ENCODE assay signal across 7 cellular contexts in genomic region chr3:81218023-81218422, GRCh38.
DNase-seq lines count a peak whose midpoint lies in the region; ATAC-seq, FAIRE-seq and TF ChIP-seq lines count a peak whose summit lies in the region.

No MANE protein-coding gene starts in this region.

- no peak overlapping the region for H3K9ac ChIP-seq in H1 (replicated peaks in 1 of 4; ENCODE audit: extremely low read depth in 1 of 4, low read depth in 3 of 4, low read length in 3 of 4)

- H3K18ac ChIP-seq in H1 (ENCODE audit: extremely low read depth, low read length): no peak overlapping the region

- H3K27ac ChIP-seq in H1 (ENCODE audit: low read depth, low read length): no peak overlapping the region

- no peak overlapping the region for H2BK5ac ChIP-seq in H1 (ENCODE audit: low read depth, low read length)

- TF ChIP-seq RAD21 in H1 (IDR thresholded peaks at IDR 0.05 in 1 of 2, conservative IDR thresholded peaks at IDR 0.05 in 1 of 2; ENCODE audit: low read depth in 2 of 2, low read length in 2 of 2): peak; percentile 85 to 86

- H3K23me2 ChIP-seq in H1 (ENCODE audit: low read depth, low read length): no peaks in the 10 kb centered on the region

- no peaks in the 10 kb centered on the region for H3K36me3 ChIP-seq in H1 (ENCODE audit: control insufficient read depth in 2 of 4, insufficient read depth in 4 of 4, low read length in 3 of 4)

- no peak for TF ChIP-seq POLR2A in H1 (IDR thresholded peaks at IDR 0.05; ENCODE audit: control extremely low read depth in 1 of 2, low read depth in 2 of 2, low read length in 2 of 2)

- H2AFZ ChIP-seq in H1 (ENCODE audit: low read length): no peak overlapping the region

- H3K23ac ChIP-seq in H1 (ENCODE audit: insufficient read length): no peak overlapping the region

- H2BK15ac ChIP-seq in H1 (ENCODE audit: low read length): no peak overlapping the region

- no peak overlapping the region for H3K4me2 ChIP-seq in H1 (ENCODE audit: insufficient read depth in 1 of 2, low read depth in 2 of 2, low read length in 2 of 2)

- TF ChIP-seq CTCF in H1 (IDR thresholded peaks at IDR 0.05; ENCODE audit: control extremely low read depth in 1 of 3, insufficient read depth in 1 of 3, low read depth in 1 of 3, low read length in 3 of 3): peak in 2 of 3 experiments; percentile 57 to 65; a peak in 3 of 4 replicates
- TF ChIP-seq CTCF in progenitor cell of endocrine pancreas (IDR thresholded peaks at IDR 0.05; ENCODE audit: unreplicated experiment): peak; percentile 64

- peak; percentile 79 for ATAC-seq in GM18907 (IDR thresholded peaks at IDR 0.05; ENCODE audit: unreplicated experiment)
- ATAC-seq in esophagus mucosa: no peak

- peak; percentile 58 for FAIRE-seq in H1 (lab: Jason Lieb, UNC)

- TF ChIP-seq EP300 in H1 (IDR thresholded peaks at IDR 0.05; ENCODE audit: borderline replicate concordance in 1 of 2, low read depth in 2 of 2, low read length in 2 of 2): no peak

- H2BK120ac ChIP-seq in H1 (replicated peaks; ENCODE audit: low read depth, low read length): no peak overlapping the region

- no peaks in the 10 kb centered on the region for H3K79me2 ChIP-seq in H1 (ENCODE audit: control insufficient read depth in 1 of 2, insufficient read depth in 2 of 2, low read length in 2 of 2)

- H3K27ac Mint-ChIP-seq in progenitor cell of endocrine pancreas: no peak overlapping the region

- POLR2A ChIA-PET in H1 (lab: Charles Lee; ENCODE audit: partially characterized antibody): no interaction called here

- no peak overlapping the region for H3K14ac ChIP-seq in H1 (ENCODE audit: insufficient read length)

- no peaks in the 10 kb centered on the region for H3K36me3 Mint-ChIP-seq in progenitor cell of endocrine pancreas (ENCODE audit: insufficient read depth)

- H4K91ac ChIP-seq in H1 (replicated peaks; ENCODE audit: insufficient read length, low read length): no peak overlapping the region

- CTCF ChIA-PET in H1 (lab: Charles Lee; ENCODE audit: partially characterized antibody): interaction anchor here (1.0 kb wide), 1 partner anchor 474 kb away, joined by 3 read pairs; no protein-coding TSS in a partner anchor

- no peak overlapping the region for H3K56ac ChIP-seq in H1 (replicated peaks; ENCODE audit: insufficient read length, low read depth, low read length)

- H3K4me1 ChIP-seq in H1 (replicated peaks in 1 of 4; ENCODE audit: control insufficient read depth in 3 of 4, insufficient read depth in 4 of 4, low read length in 3 of 4): no peaks in the 10 kb centered on the region

- no peaks in the 10 kb centered on the region for H3K27me3 ChIP-seq in H1 (replicated peaks in 1 of 4; ENCODE audit: control insufficient read depth in 3 of 4, extremely low read depth in 1 of 4, insufficient read depth in 3 of 4, low read length in 3 of 4)

- no peak overlapping the region for H4K5ac ChIP-seq in H1 (ENCODE audit: insufficient read length, low read depth, low read length)

- no peak overlapping the region for H3K4ac ChIP-seq in H1 (replicated peaks; ENCODE audit: insufficient read length, low read depth, low read length)

- H3K79me1 ChIP-seq in H1 (ENCODE audit: low read depth, low read length): no peaks in the 10 kb centered on the region

- no peaks in the 10 kb centered on the region for H3K9me3 Mint-ChIP-seq in progenitor cell of endocrine pancreas (ENCODE audit: low read depth)

- no peaks in the 10 kb centered on the region for H4K20me1 ChIP-seq in H1 (replicated peaks in 1 of 2; ENCODE audit: control insufficient read depth in 1 of 2, insufficient read depth in 2 of 2, low read length in 2 of 2)

- no peak overlapping the region for H2BK12ac ChIP-seq in H1 (ENCODE audit: low read depth, low read length)

- peaks cover 5% of the 10 kb centered on the region for H3K27me3 Mint-ChIP-seq in progenitor cell of endocrine pancreas

- H4K8ac ChIP-seq in H1 (ENCODE audit: extremely low read depth, insufficient read depth, low read length): no peak overlapping the region

- H3K4me3 Mint-ChIP-seq in progenitor cell of endocrine pancreas (ENCODE audit: low read depth): no peak overlapping the region

- no peaks in the 10 kb centered on the region for H3K9me3 ChIP-seq in H1 (ENCODE audit: insufficient read depth in 2 of 2, low read depth in 1 of 2, low read length in 1 of 2)

- H2BK20ac ChIP-seq in H1 (ENCODE audit: low read length): no peak overlapping the region

- DNase-seq in NCI-H1436 (lab: John Stamatoyannopoulos, UW): peak; percentile 1
- no peak for DNase-seq in H1 (ENCODE audit: low read depth in 1 of 2, low spot score in 2 of 2)
- no peak for DNase-seq in progenitor cell of endocrine pancreas (ENCODE audit: low spot score, unreplicated experiment)
- no peak for DNase-seq in NCI-H510A treated with DMSO at 0.1 percent for 48 hours (lab: John Stamatoyannopoulos, UW)
- DNase-seq in HCEC 1CT: no peak

- 46% methylated on average over 1 of the region's 1 CpG; no CpG with 5 or more reads in 1 of the 2 experiments for WGBS in H1 (ENCODE audit: extremely low coverage in 1 of 2, insufficient coverage in 1 of 2, insufficient read length in 1 of 2, insufficient replicate concordance in 2 of 2, low coverage in 1 of 2, low lambda C conversion rate in 2 of 2, missing lambda C conversion rate in 1 of 2), 2 experiments

- H3K4me3 ChIP-seq in H1 (ENCODE audit: extremely low read depth in 1 of 4, insufficient read depth in 2 of 4, low read depth in 3 of 4, low read length in 4 of 4): no peak overlapping the region

- H3K4me1 Mint-ChIP-seq in progenitor cell of endocrine pancreas (ENCODE audit: low read depth): peaks cover 8% of the 10 kb centered on the region

- no peak overlapping the region for H2AK5ac ChIP-seq in H1 (ENCODE audit: low read depth, low read length)

TF ChIP-seq in H1, 55 proteins besides CTCF, POLR2A, EP300 and RAD21:
- TF ChIP-seq KDM5A (IDR thresholded peaks at IDR 0.05; ENCODE audit: low read length): no peak
- no peak for TF ChIP-seq SUZ12 (IDR thresholded peaks at IDR 0.05; ENCODE audit: low read length)
- TF ChIP-seq SRF (IDR thresholded peaks at IDR 0.05; ENCODE audit: low read depth, low read length): no peak
- TF ChIP-seq TAF1 (IDR thresholded peaks at IDR 0.05; ENCODE audit: low read depth, low read length): no peak
- TF ChIP-seq POLR2AphosphoS5 (IDR thresholded peaks at IDR 0.05; ENCODE audit: low read depth, low read length): no peak
- TF ChIP-seq KDM1A (IDR thresholded peaks at IDR 0.05; ENCODE audit: borderline replicate concordance, low read length): no peak
- no peak for TF ChIP-seq JUN (IDR thresholded peaks at IDR 0.05; ENCODE audit: low read depth, low read length)
- TF ChIP-seq CHD1 (IDR thresholded peaks at IDR 0.05; ENCODE audit: low read depth, low read length): no peak
- TF ChIP-seq CBX8 (IDR thresholded peaks at IDR 0.05; ENCODE audit: borderline replicate concordance, low read depth, low read length): no peak
- TF ChIP-seq BACH1 (IDR thresholded peaks at IDR 0.05; ENCODE audit: low read length): no peak
- no peak for TF ChIP-seq SP1 (IDR thresholded peaks at IDR 0.05; ENCODE audit: low read depth, low read length)
- no peak for TF ChIP-seq ASH2L (IDR thresholded peaks at IDR 0.05; ENCODE audit: low read length)
- no peak for TF ChIP-seq EGR1 (IDR thresholded peaks at IDR 0.05; ENCODE audit: borderline replicate concordance, low read depth, low read length)
